2 cellular contexts compared by ENCODE assay signal in the genomic region with DNA sequence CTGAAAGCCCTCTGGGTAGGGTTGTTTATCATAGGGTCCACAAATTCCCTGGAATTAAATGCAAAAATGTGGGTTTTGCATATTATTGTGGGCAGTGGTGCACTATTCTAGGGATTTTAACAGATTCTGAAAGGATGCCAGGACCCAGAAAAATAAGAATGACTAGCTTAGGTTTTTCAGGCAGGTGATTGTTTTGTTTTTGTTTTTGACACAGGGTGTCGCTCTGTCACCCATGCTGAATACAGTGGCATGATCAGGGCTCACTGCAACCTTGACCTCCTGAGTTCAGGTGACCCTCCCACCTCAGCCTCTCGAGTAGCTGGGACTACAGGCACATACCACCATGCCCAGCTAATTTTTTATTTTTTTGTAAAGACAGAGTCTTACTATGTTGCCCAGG.
TF ChIP-seq lines count a peak whose summit lies in the region.

No MANE protein-coding gene starts in this region.

TF ChIP-seq in A549, 52 proteins besides CTCF, POLR2A, EP300 and RAD21:
- no peak for TF ChIP-seq PHF8 (IDR thresholded peaks at IDR 0.05; ENCODE audit: borderline replicate concordance, low read depth)
- no peak for TF ChIP-seq KDM5A (IDR thresholded peaks at IDR 0.05)
- TF ChIP-seq, protein P1, sequence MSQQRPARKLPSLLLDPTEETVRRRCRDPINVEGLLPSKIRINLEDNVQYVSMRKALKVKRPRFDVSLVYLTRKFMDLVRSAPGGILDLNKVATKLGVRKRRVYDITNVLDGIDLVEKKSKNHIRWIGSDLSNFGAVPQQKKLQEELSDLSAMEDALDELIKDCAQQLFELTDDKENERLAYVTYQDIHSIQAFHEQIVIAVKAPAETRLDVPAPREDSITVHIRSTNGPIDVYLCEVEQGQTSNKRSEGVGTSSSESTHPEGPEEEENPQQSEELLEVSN (IDR thresholded peaks at IDR 0.05; ENCODE audit: borderline replicate concordance, low read depth) = no peak
- TF ChIP-seq CHD4 (IDR thresholded peaks at IDR 0.05; ENCODE audit: borderline replicate concordance) = no peak

TF ChIP-seq in endothelial cell of umbilical vein, 7 proteins besides CTCF, POLR2A, EP300 and RAD21:
- TF ChIP-seq FOS (IDR thresholded peaks at IDR 0.05; ENCODE audit: borderline replicate concordance, insufficient read depth, low read length) (no peak), GATA2 (IDR thresholded peaks at IDR 0.05; ENCODE audit: insufficient read depth, insufficient read length, low read depth, low read length) (no peak), POLR2AphosphoS5 (IDR thresholded peaks at IDR 0.05; ENCODE audit: insufficient read depth, low read depth, low read length) (no peak), JUN (IDR thresholded peaks at IDR 0.05; ENCODE audit: borderline replicate concordance, insufficient read depth, insufficient read length, low read depth) (no peak), MYC (IDR thresholded peaks at IDR 0.05; ENCODE audit: low read depth, low read length) (no peak), EZH2 (IDR thresholded peaks at IDR 0.05; ENCODE audit: borderline replicate concordance, low read depth, low read length, severe bottlenecking) (no peak)
- TF ChIP-seq, protein P2, sequence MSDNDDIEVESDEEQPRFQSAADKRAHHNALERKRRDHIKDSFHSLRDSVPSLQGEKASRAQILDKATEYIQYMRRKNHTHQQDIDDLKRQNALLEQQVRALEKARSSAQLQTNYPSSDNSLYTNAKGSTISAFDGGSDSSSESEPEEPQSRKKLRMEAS (IDR thresholded peaks at IDR 0.05; ENCODE audit: insufficient read depth, insufficient read length) = no peak
